In genomic region chr15:34618073-34618472, GRCh38 we compare ENCODE assay signal across 1 cellular context.
TF ChIP-seq lines count a peak whose summit lies in the region.

No MANE protein-coding gene starts in this region.

TF ChIP-seq in K562, 482 proteins besides CTCF, POLR2A, EP300 and RAD21 (continued from another document):
- no peak for TF ChIP-seq ZNF507 (tag; conservative IDR thresholded peaks at IDR 0.05)
- TF ChIP-seq ZNF253 (CRISPR knock-in tag; conservative IDR thresholded peaks at IDR 0.05), result no peak
TF ChIP-seq in K562: peak in this region for 0.
